12 cellular contexts compared by ENCODE assay signal in the genomic region with DNA sequence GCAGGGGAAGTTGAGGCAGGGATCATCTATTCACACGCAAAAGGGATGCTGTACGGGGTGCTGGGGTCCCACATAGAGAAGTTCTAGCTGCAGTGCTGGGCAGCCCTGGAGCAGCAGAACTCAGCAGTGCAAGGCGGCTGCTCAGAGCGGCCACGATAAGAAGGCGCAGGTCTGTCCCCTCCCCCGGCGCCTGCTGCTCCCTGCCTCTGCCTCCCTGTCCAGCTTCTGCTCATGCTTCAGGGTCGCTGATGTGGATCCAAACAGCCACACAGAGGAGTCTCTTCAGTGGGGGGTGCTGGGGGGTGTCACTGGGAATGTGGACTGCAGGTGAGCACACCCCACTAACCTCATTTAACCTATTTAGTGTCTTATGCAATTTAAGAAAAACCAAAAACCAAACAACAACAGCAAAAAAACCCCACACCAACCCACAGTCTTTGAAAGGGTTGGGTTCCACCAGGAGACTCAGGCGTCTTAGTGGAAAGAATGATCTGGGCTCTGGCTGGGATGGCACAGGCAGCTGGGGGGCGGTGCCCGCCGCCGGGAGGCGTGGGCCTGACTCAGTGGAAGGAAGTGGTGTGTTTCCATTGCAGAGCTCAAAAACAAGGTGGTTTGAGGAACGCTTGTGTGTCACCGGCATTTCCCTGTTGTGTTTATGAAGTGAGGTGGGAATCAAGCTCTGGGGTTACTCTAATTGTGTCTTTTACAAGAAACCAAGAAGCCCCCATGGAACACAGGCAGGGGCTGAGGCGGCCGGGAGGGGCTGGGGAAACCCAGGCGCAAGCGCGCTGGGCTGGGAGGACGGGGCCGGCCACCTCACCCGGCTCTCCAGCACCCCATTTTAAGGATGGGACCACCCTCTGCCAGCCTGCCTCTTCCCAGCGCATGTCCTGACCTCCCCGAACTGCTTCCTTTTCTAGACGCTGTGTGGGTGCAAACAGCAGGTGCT. TPM values are rescaled to one million over a fixed set of nuclear protein-coding genes. Genes with fewer than 3 reads are reported as not detected.
A peak's percentile ranks its signal among the peaks of the same experiment; 100 is the strongest.
DNase-seq lines count a peak whose midpoint lies in the region; ATAC-seq and TF ChIP-seq lines count a peak whose summit lies in the region.
"Had no signal": no experiment of that assay in that cellular context is flagged by ENCODE, and none has a peak within 500 bp of the region (broad histone marks: within the 10 kb centered on the region; RNA-seq: fewer than 3 reads in every experiment).

No MANE protein-coding gene starts in this region.

- H3K9ac ChIP-seq in neuronal stem cell (ENCODE audit: low read depth, low read length, poor library complexity), result no peak overlapping the region

- peaks cover 0 to 5% (median 0%) of the 10 kb centered on the region in 3 experiments for H3K27me3 ChIP-seq in neuronal stem cell (ENCODE audit: control insufficient read depth in 3 of 3, insufficient read depth in 3 of 3, low read depth in 1 of 3, low read length in 3 of 3)

- H2BK15ac ChIP-seq in neuronal stem cell (ENCODE audit: low read length), result peak overlapping the region; percentile 50

- no peak overlapping the region for H4K91ac ChIP-seq in neuronal stem cell (ENCODE audit: low read depth, low read length, poor library complexity)

- peaks cover 10% of the 10 kb centered on the region for H3K27me3 Mint-ChIP-seq in progenitor cell of endocrine pancreas

- peak overlapping the region; percentile 74 for H3K18ac ChIP-seq in neuronal stem cell (ENCODE audit: low read length)

- H3K4me3 Mint-ChIP-seq in progenitor cell of endocrine pancreas (ENCODE audit: low read depth), result no peak overlapping the region
- H3K4me3 Mint-ChIP-seq: HFFc6 had no signal

- peak; percentile 87 for ATAC-seq in stimulated activated naive CD8-positive, alpha-beta T cell treated with anti-CD3 and anti-CD28 coated beads, Interleukin-15, Interleukin-2, amounts not matched to agents 100 U/mL and 50 U/mL, for 24 hours
- ATAC-seq in GM19467 (IDR thresholded peaks at IDR 0.05; ENCODE audit: unreplicated experiment) (no peak), HG03565 (IDR thresholded peaks at IDR 0.05; ENCODE audit: unreplicated experiment) (no peak)

- H3K36me3 ChIP-seq in neuronal stem cell (replicated peaks in 1 of 2; ENCODE audit: control insufficient read depth in 2 of 2, insufficient read depth in 2 of 2, low read length in 2 of 2), result no peaks in the 10 kb centered on the region
- H3K36me3 ChIP-seq: neutrophil had no signal

- peaks cover 6% of the 10 kb centered on the region for H3K9me3 Mint-ChIP-seq in progenitor cell of endocrine pancreas (ENCODE audit: low read depth)

- H3K4me1 ChIP-seq in neuronal stem cell (ENCODE audit: control insufficient read depth in 2 of 2, insufficient read depth in 1 of 2, low read depth in 1 of 2, low read length in 2 of 2), result peaks cover 0 to 3% of the 10 kb centered on the region in 2 donors

- H3K14ac ChIP-seq in neuronal stem cell (ENCODE audit: low read length), result no peak overlapping the region

- no peak overlapping the region for H3K4me3 ChIP-seq in neuronal stem cell (ENCODE audit: low read length in 2 of 2)

- peak; percentile 28 to 92 (median 62) for DNase-seq in T-helper 2 cell
- DNase-seq in activated T-helper 1 cell treated with Interleukin-2 at 50 U/mL for 16 hours (ENCODE audit: low read depth), result peak; percentile 75
- no peak for DNase-seq in neuronal stem cell (ENCODE audit: low spot score)
- DNase-seq in stimulated activated naive CD8-positive, alpha-beta T cell treated with anti-CD3 and anti-CD28 coated beads, Interleukin-15, Interleukin-2, amounts not matched to agents 100 U/mL and 50 U/mL, for 24 hours, result peak; percentile 91
- no peak for DNase-seq in progenitor cell of endocrine pancreas (ENCODE audit: low spot score, unreplicated experiment)
- no peak for DNase-seq in cerebellar cortex (ENCODE audit: low spot score)
- DNase-seq: HFFc6, NCI-H1092, T1000 had no signal

- no peaks in the 10 kb centered on the region for H3K79me1 ChIP-seq in neuronal stem cell (ENCODE audit: low read depth, low read length)

- no peaks in the 10 kb centered on the region for H3K36me3 Mint-ChIP-seq in progenitor cell of endocrine pancreas (ENCODE audit: insufficient read depth)

- no peak for TF ChIP-seq CTCF in progenitor cell of endocrine pancreas (IDR thresholded peaks at IDR 0.05; ENCODE audit: unreplicated experiment)

- H2BK5ac ChIP-seq in neuronal stem cell (ENCODE audit: low read length), result no peak overlapping the region

- no CpG with 5 or more reads among the region's 28 CpGs for WGBS in neuronal stem cell (ENCODE audit: extremely low coverage in 2 of 2, insufficient read length in 2 of 2, insufficient replicate concordance in 1 of 2), 2 donors

- H3K9me3 ChIP-seq in neuronal stem cell (replicated peaks in 1 of 2; ENCODE audit: control insufficient read depth in 2 of 2, insufficient read depth in 1 of 2, low read depth in 1 of 2, low read length in 2 of 2), result peaks cover 0 to 3% of the 10 kb centered on the region in 2 donors
- H3K9me3 ChIP-seq: neutrophil had no signal

- no peaks in the 10 kb centered on the region for H3K4me1 Mint-ChIP-seq in progenitor cell of endocrine pancreas (ENCODE audit: low read depth)

- H2BK120ac ChIP-seq in neuronal stem cell (ENCODE audit: low read depth, low read length), result peak overlapping the region; percentile 16

- peak overlapping the region; percentile 17 for H2BK12ac ChIP-seq in neuronal stem cell (ENCODE audit: low read length)

- peak overlapping the region; percentile 69 for H3K23ac ChIP-seq in neuronal stem cell (ENCODE audit: low read depth, low read length, poor library complexity)

- no peak overlapping the region for H2AFZ ChIP-seq in neuronal stem cell (ENCODE audit: low read length)

- no peak overlapping the region for H3K4me2 ChIP-seq in neuronal stem cell (ENCODE audit: insufficient read depth, low read length, poor library complexity, severe bottlenecking)

- H3K4ac ChIP-seq in neuronal stem cell (ENCODE audit: low read length), result no peak overlapping the region

- H3K27ac Mint-ChIP-seq in progenitor cell of endocrine pancreas, result no peak overlapping the region
- H3K27ac Mint-ChIP-seq: HFFc6 had no signal

- no peak overlapping the region for H3K27ac ChIP-seq in neuronal stem cell (replicated peaks; ENCODE audit: low read length)
- H3K27ac ChIP-seq: neutrophil had no signal

- peak overlapping the region; percentile 62 for H2AK5ac ChIP-seq in neuronal stem cell (ENCODE audit: low read depth, low read length)

- H4K8ac ChIP-seq in neuronal stem cell (ENCODE audit: low read depth, low read length), result no peak overlapping the region

RNA-seq across cellular contexts. Expression of a gene that starts 55.1 kb away (rescaled TPM):
- polyA plus RNA-seq in neuronal stem cell (2013, experiment 1 of 2), result 0.42 TPM
- polyA plus RNA-seq in neuronal stem cell (2013, experiment 2 of 2), result 0.48 TPM
- total RNA-seq in progenitor cell of endocrine pancreas, result 0.04 TPM in 1 of 2 replicates, not detected in the other
- total RNA-seq: HFFc6 had no signal

Comparison
In these comparisons a context has a peak if more than half of its experiments do, and no peak if none do; other contexts are left out.
1. DNase-seq: peak in T-helper 2 cell (5 of 5), activated T-helper 1 cell treated with Interleukin-2 at 50 U/mL for 16 hours (single experiment) and stimulated activated naive CD8-positive, alpha-beta T cell treated with anti-CD3 and anti-CD28 coated beads, Interleukin-15, Interleukin-2, amounts not matched to agents 100 U/mL and 50 U/mL, for 24 hours (single experiment); none in neuronal stem cell (single experiment), progenitor cell of endocrine pancreas (single experiment) and cerebellar cortex (single experiment).